8 cellular contexts compared by ENCODE assay signal in the genomic region with DNA sequence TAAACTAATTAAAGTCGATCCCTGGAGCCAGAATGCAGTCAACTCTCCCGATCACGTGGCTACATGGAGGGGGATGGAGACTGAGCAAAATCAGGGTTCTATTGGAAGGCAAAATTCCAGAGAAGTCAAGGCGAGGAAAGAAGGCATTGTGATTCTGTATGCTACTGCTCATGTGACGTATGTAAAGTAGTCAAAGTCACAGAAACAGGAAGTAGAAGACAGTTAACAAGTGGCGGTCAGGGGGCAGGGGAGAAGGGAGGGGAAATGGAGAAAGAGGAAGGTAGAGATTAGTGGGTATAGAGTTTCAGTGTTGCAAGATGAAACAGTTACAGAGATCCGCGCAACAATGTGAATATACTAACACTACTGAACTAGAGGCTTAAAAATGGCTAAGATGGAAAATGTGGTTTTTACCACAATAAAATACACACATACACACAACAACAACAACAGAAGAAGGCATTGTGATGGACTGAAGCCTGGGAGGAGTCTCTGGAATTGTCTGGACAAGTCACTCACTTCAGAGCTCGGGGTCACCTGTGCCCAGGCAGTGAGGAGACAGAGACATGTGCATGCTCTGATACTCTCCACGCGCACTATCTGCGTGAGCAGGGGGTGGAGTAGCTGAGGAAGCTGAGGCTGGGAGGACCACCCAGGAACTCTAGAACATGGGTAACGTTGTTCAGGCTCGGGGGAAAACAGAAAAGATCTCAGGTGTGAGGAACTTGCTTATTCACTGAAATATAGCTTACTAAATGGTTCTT.
DNase-seq lines count a peak whose midpoint lies in the region; ATAC-seq, FAIRE-seq and TF ChIP-seq lines count a peak whose summit lies in the region.

No MANE protein-coding gene starts in this region.

- peak overlapping the region; percentile 10 for H3K27ac Mint-ChIP-seq in stimulated activated effector memory CD8-positive, alpha-beta T cell treated with anti-CD3 and anti-CD28 coated beads, Interleukin-12 subunit alpha, Interleukin-12 subunit beta, amount 100 ng/mL, for 72 hours

- 69 to 84% (median 82%) methylated on average over 14 of the region's 14 CpGs for WGBS in adrenal gland, 4 donors

- DNase-seq in GM18507 (ENCODE audit: extremely low spot score, insufficient read length, low read depth) = peak; percentile 30
- peak; percentile 40 to 91 for DNase-seq in HL-60 (ENCODE audit: low read depth in 1 of 2, low spot score in 1 of 2)
- peak in 4 of 7 donors; percentile 12 to 44 (median 22) for DNase-seq in adrenal gland
- no peak for DNase-seq in stimulated activated effector memory CD8-positive, alpha-beta T cell treated with anti-CD3 and anti-CD28 coated beads, Interleukin-12 subunit alpha, Interleukin-12 subunit beta, amount 100 ng/mL, for 72 hours (ENCODE audit: low spot score in 2 of 2)
- DNase-seq in COLO829 (ENCODE audit: low spot score) = no peak
- no peak for DNase-seq in RKO (ENCODE audit: low spot score)
- DNase-seq in RCC 7860 (ENCODE audit: low spot score) = no peak

- H3K27me3 ChIP-seq in HL-60 (ENCODE audit: insufficient read depth, poor library complexity, severe bottlenecking) = no peaks in the 10 kb centered on the region
- H3K27me3 ChIP-seq in adrenal gland = no peaks in the 10 kb centered on the region

- intact Hi-C loops in adrenal gland (cut with DNase I) = no loop called here

- peaks cover 14% of the 10 kb centered on the region for H3K4me1 Mint-ChIP-seq in stimulated activated effector memory CD8-positive, alpha-beta T cell treated with anti-CD3 and anti-CD28 coated beads, Interleukin-12 subunit alpha, Interleukin-12 subunit beta, amount 100 ng/mL, for 72 hours

- peak overlapping the region; percentile 4 for H3K4me3 Mint-ChIP-seq in stimulated activated effector memory CD8-positive, alpha-beta T cell treated with anti-CD3 and anti-CD28 coated beads, Interleukin-12 subunit alpha, Interleukin-12 subunit beta, amount 100 ng/mL, for 72 hours

- H3K27ac ChIP-seq in HL-60 (replicated peaks) = peak overlapping the region; percentile 40
- no peak overlapping the region for H3K27ac ChIP-seq in adrenal gland

- no peaks in the 10 kb centered on the region for H3K4me1 ChIP-seq in adrenal gland (replicated peaks in 1 of 2)

- peak; percentile 81 for FAIRE-seq in GM18507 (lab: Jason Lieb, UNC)
- FAIRE-seq in RCC 7860 (lab: Jason Lieb, UNC) = no peak

- no peaks in the 10 kb centered on the region for H3K9me3 ChIP-seq in adrenal gland (replicated peaks in 1 of 3)

- H3K9me3 Mint-ChIP-seq in stimulated activated effector memory CD8-positive, alpha-beta T cell treated with anti-CD3 and anti-CD28 coated beads, Interleukin-12 subunit alpha, Interleukin-12 subunit beta, amount 100 ng/mL, for 72 hours = no peaks in the 10 kb centered on the region

- TF ChIP-seq CTCF in HL-60 (IDR thresholded peaks at IDR 0.05; ENCODE audit: insufficient read depth, low read length) (no peak), adrenal gland (IDR thresholded peaks at IDR 0.05) (no peak)

- no peaks in the 10 kb centered on the region for H3K36me3 Mint-ChIP-seq in stimulated activated effector memory CD8-positive, alpha-beta T cell treated with anti-CD3 and anti-CD28 coated beads, Interleukin-12 subunit alpha, Interleukin-12 subunit beta, amount 100 ng/mL, for 72 hours

- peak; percentile 93 for ATAC-seq in GM21528 (IDR thresholded peaks at IDR 0.05; ENCODE audit: low FRiP score, unreplicated experiment)
- peak; percentile 94 for ATAC-seq in stimulated activated effector memory CD8-positive, alpha-beta T cell treated with anti-CD3 and anti-CD28 coated beads, Interleukin-12 subunit alpha, Interleukin-12 subunit beta, amount 100 ng/mL, for 72 hours

- peaks cover 0 to 3% of the 10 kb centered on the region in 2 donors for H3K36me3 ChIP-seq in adrenal gland (replicated peaks in 1 of 2)

- TF ChIP-seq POLR2A in adrenal gland (IDR thresholded peaks at IDR 0.05) = no peak

- H3K4me3 ChIP-seq in HL-60 (replicated peaks; ENCODE audit: insufficient read depth, low read length) (no peak overlapping the region), adrenal gland (no peak overlapping the region)

Comparison
In these comparisons a context has a peak if more than half of its experiments do, and no peak if none do; other contexts are left out.
1. DNase-seq: peak in GM18507 (single experiment), HL-60 (2 of 2) and adrenal gland (4 of 7); none in stimulated activated effector memory CD8-positive, alpha-beta T cell treated with anti-CD3 and anti-CD28 coated beads, Interleukin-12 subunit alpha, Interleukin-12 subunit beta, amount 100 ng/mL, for 72 hours (0 of 2), COLO829 (single experiment), RKO (single experiment) and RCC 7860 (single experiment).